Comparison of ENCODE assay signal across 12 cellular contexts in genomic region chr4:102511830-102512605, GRCh38.
"Had no signal": no experiment of that assay in that cellular context is flagged by ENCODE, and none has a peak within 500 bp of the region (broad histone marks: within the 10 kb centered on the region; RNA-seq: fewer than 3 reads in every experiment).

No MANE protein-coding gene starts in this region.

- H3K4me1 ChIP-seq: colonic mucosa had no signal

- H2AFZ ChIP-seq: hepatocyte had no signal

- H3K4me2 ChIP-seq: hepatocyte had no signal

- H3K27ac Mint-ChIP-seq: activated CD4-positive, alpha-beta T cell treated with anti-CD3 and anti-CD28 coated beads, Interleukin-2, amount 10 ng/mL, durations not matched to agents 7 days and 5 days; type B pancreatic cell had no signal

- H3K36me3 ChIP-seq: colonic mucosa had no signal

- H3K27me3 ChIP-seq: colonic mucosa, hepatocyte had no signal

- ATAC-seq: right cardiac atrium had no signal

- H3K27ac ChIP-seq: colonic mucosa, hepatocyte had no signal

- DNase-seq: activated CD4-positive, alpha-beta T cell treated with anti-CD3 and anti-CD28 coated beads, Interleukin-2, amount 10 ng/mL, durations not matched to agents 7 days and 5 days; activated CD4-positive, CD25-positive, alpha-beta regulatory T cell; activated effector memory CD4-positive, alpha-beta T cell treated with anti-CD3 and anti-CD28 coated beads, Interleukin-2, amount 50 U/mL, for 16 hours; activated T-cell treated with anti-CD3 and anti-CD28 coated beads, Interleukin-2, amount 50 U/mL, for 1 hour; colonic mucosa; effector CD4-positive, alpha-beta T cell; kidney; mesendoderm; right cardiac atrium; small intestine had no signal

- H3K4me3 ChIP-seq: colonic mucosa, hepatocyte had no signal

- H3K4me3 Mint-ChIP-seq: activated CD4-positive, alpha-beta T cell treated with anti-CD3 and anti-CD28 coated beads, Interleukin-2, amount 10 ng/mL, durations not matched to agents 7 days and 5 days; type B pancreatic cell had no signal

- FAIRE-seq: kidney, small intestine had no signal

- H3K9me3 ChIP-seq: colonic mucosa had no signal

- H3K27me3 Mint-ChIP-seq: activated CD4-positive, alpha-beta T cell treated with anti-CD3 and anti-CD28 coated beads, Interleukin-2, amount 10 ng/mL, durations not matched to agents 7 days and 5 days; type B pancreatic cell had no signal
